ENCODE assay signal across 14 cellular contexts in the genomic region with DNA sequence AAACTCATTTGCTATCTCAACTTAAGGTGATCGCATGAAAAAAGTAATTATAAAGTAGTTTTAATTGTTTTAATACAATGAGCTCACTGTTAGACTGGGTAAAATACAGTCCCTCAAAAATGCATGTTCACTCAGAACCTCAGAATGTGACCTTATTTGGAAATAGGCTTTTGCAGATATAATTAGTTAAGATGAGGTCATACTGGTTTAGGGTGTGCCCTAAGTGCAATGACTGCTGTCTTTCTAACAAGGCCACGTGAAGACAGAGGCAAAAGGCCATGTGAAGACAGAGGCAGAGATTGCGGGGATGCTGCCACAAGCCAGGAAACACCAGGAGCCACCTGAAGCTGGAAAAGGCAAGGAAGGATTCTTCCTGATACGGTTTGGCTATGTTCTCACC.
"Had no signal": no experiment of that assay in that cellular context is flagged by ENCODE, and none has a peak within 500 bp of the region (broad histone marks: within the 10 kb centered on the region; RNA-seq: fewer than 3 reads in every experiment).

No MANE protein-coding gene starts in this region.

- H3K4me1 Mint-ChIP-seq: activated CD4-positive, alpha-beta memory T cell treated with anti-CD3 and anti-CD28 coated beads, Interleukin-2, amount 10 ng/mL, durations not matched to agents 7 days and 5 days; activated CD4-positive, alpha-beta T cell treated with anti-CD3 and anti-CD28 coated beads for 36 hours; activated naive CD8-positive, alpha-beta T cell treated with anti-CD3 and anti-CD28 coated beads for 36 hours; nephron progenitor cell had no signal

- H3K79me2 ChIP-seq: hepatocyte had no signal

- H2AFZ ChIP-seq: hepatocyte had no signal

- H3K36me3 Mint-ChIP-seq: activated naive CD8-positive, alpha-beta T cell treated with anti-CD3 and anti-CD28 coated beads for 36 hours; type B pancreatic cell had no signal

- H3K27ac ChIP-seq: hepatocyte, left ventricle myocardium inferior had no signal

- FAIRE-seq: kidney had no signal

- H3K36me3 ChIP-seq: left ventricle myocardium inferior had no signal

- H3K4me1 ChIP-seq: left ventricle myocardium inferior had no signal

- ATAC-seq: activated CD4-positive, alpha-beta T cell treated with anti-CD3 and anti-CD28 coated beads for 36 hours; activated T-cell treated with anti-CD3 and anti-CD28 coated beads, Interleukin-2, amount 50 U/mL, for 72 hours had no signal

- H3K4me2 ChIP-seq: hepatocyte had no signal

- H3K4me3 ChIP-seq: hepatocyte, left ventricle myocardium inferior had no signal

- H3K9me3 Mint-ChIP-seq: activated CD4-positive, alpha-beta memory T cell treated with anti-CD3 and anti-CD28 coated beads, Interleukin-2, amount 10 ng/mL, durations not matched to agents 7 days and 5 days; T-helper 2 cell treated with Interferon-gamma antibody and Interleukin-4, amounts not matched to agents 5 μg/mL and 100 μg/mL, for 36 hours had no signal

- H3K27me3 Mint-ChIP-seq: activated CD4-positive, alpha-beta memory T cell treated with anti-CD3 and anti-CD28 coated beads, Interleukin-2, amount 10 ng/mL, durations not matched to agents 7 days and 5 days; activated naive CD8-positive, alpha-beta T cell treated with anti-CD3 and anti-CD28 coated beads for 36 hours; type B pancreatic cell had no signal

- H3K27ac Mint-ChIP-seq: activated CD4-positive, alpha-beta memory T cell treated with anti-CD3 and anti-CD28 coated beads, Interleukin-2, amount 10 ng/mL, durations not matched to agents 7 days and 5 days; activated CD4-positive, alpha-beta T cell treated with anti-CD3 and anti-CD28 coated beads for 36 hours; activated naive CD8-positive, alpha-beta T cell treated with anti-CD3 and anti-CD28 coated beads for 36 hours; activated T-cell treated with anti-CD3 and anti-CD28 coated beads, Interleukin-2, amount 50 U/mL, for 72 hours; nephron progenitor cell; T-helper 2 cell treated with Interferon-gamma antibody and Interleukin-4, amounts not matched to agents 5 μg/mL and 100 μg/mL, for 36 hours; type B pancreatic cell had no signal

- H3K27me3 ChIP-seq: hepatocyte had no signal

- H3K4me3 Mint-ChIP-seq: activated CD4-positive, alpha-beta memory T cell treated with anti-CD3 and anti-CD28 coated beads, Interleukin-2, amount 10 ng/mL, durations not matched to agents 7 days and 5 days; activated CD4-positive, alpha-beta T cell treated with anti-CD3 and anti-CD28 coated beads for 36 hours; activated naive CD8-positive, alpha-beta T cell treated with anti-CD3 and anti-CD28 coated beads for 36 hours; activated T-cell treated with anti-CD3 and anti-CD28 coated beads, Interleukin-2, amount 50 U/mL, for 72 hours; nephron progenitor cell; T-helper 2 cell treated with Interferon-gamma antibody and Interleukin-4, amounts not matched to agents 5 μg/mL and 100 μg/mL, for 36 hours; type B pancreatic cell had no signal

- DNase-seq: activated CD4-positive, alpha-beta memory T cell treated with anti-CD3 and anti-CD28 coated beads, Interleukin-2, amount 10 ng/mL, durations not matched to agents 7 days and 5 days; activated CD4-positive, alpha-beta T cell treated with anti-CD3 and anti-CD28 coated beads for 36 hours; activated gamma-delta T cell treated with Interleukin-2 at 50 U/mL for 16 hours; activated naive CD8-positive, alpha-beta T cell treated with anti-CD3 and anti-CD28 coated beads for 36 hours; activated T-cell treated with anti-CD3 and anti-CD28 coated beads, Interleukin-2, amount 50 U/mL, for 72 hours; kidney; left ventricle myocardium inferior; mesenchymal stem cell; nephron progenitor cell; stimulated activated CD4-positive, alpha-beta T cell treated with anti-CD3 and anti-CD28 coated beads, Interleukin-2, amount 100 ng/mL, for 48 hours; stimulated activated naive CD4-positive, alpha-beta T cell treated with Interleukin-2 at 50 U/mL for 16 hours had no signal
